Comparison of ENCODE assay signal across 8 cellular contexts in genomic region chr1:211654838-211655787, GRCh38.
A peak's percentile ranks its signal among the peaks of the same experiment; 100 is the strongest.
DNase-seq lines count a peak whose midpoint lies in the region; ATAC-seq and TF ChIP-seq lines count a peak whose summit lies in the region.

No MANE protein-coding gene starts in this region.

- H3K4me1 ChIP-seq in neutrophil (ENCODE audit: control insufficient read depth in 1 of 2, insufficient read depth in 1 of 2, low read depth in 1 of 2, low read length in 1 of 2) (peaks cover 0 to 4% of the 10 kb centered on the region in 2 experiments), subcutaneous abdominal adipose tissue (ENCODE audit: control insufficient read depth in 5 of 5, insufficient read depth in 5 of 5, low read length in 5 of 5) (peaks cover 0 to 5% (median 3%) of the 10 kb centered on the region in 5 donors)

- H3K9me3 ChIP-seq in neutrophil (no peaks in the 10 kb centered on the region), subcutaneous abdominal adipose tissue (ENCODE audit: control insufficient read depth in 5 of 5, low read length in 5 of 5) (no peaks in the 10 kb centered on the region)

- H3K4me3 ChIP-seq in LNCaP clone FGC (ENCODE audit: low read depth, low read length) (no peak overlapping the region), neutrophil (ENCODE audit: low read depth in 1 of 2, low read length in 1 of 2) (no peak overlapping the region), subcutaneous abdominal adipose tissue (ENCODE audit: low read depth in 1 of 5, low read length in 5 of 5) (peak overlapping the region in 3 of 5 donors; percentile 7 to 42 (median 13))

- H3K27ac ChIP-seq in neutrophil (no peak overlapping the region), subcutaneous abdominal adipose tissue (ENCODE audit: low read depth, low read length) (no peak overlapping the region)

- H3K36me3 ChIP-seq in neutrophil (no peaks in the 10 kb centered on the region), subcutaneous abdominal adipose tissue (ENCODE audit: control insufficient read depth in 5 of 5, insufficient read depth in 5 of 5, low read length in 5 of 5) (no peaks in the 10 kb centered on the region)

- peak overlapping the region in 1 of 5 donors; percentile 6 for H3K9ac ChIP-seq in subcutaneous abdominal adipose tissue (ENCODE audit: low read length in 5 of 5)

- no peaks in the 10 kb centered on the region for H3K27me3 ChIP-seq in neutrophil
- H3K27me3 ChIP-seq in subcutaneous abdominal adipose tissue (ENCODE audit: control insufficient read depth in 5 of 5, insufficient read depth in 4 of 5, low read length in 5 of 5) = no peaks in the 10 kb centered on the region

- peak; percentile 89 for ATAC-seq in GM21786 (IDR thresholded peaks at IDR 0.05; ENCODE audit: unreplicated experiment)

- peak; percentile 93 for TF ChIP-seq CTCF in LNCaP clone FGC (IDR thresholded peaks at IDR 0.05; ENCODE audit: control insufficient read depth, extremely low read depth, insufficient read depth)
- peak; percentile 85 for TF ChIP-seq CTCF in neutrophil (IDR thresholded peaks at IDR 0.05)

- DNase-seq in DMS53 treated with DMSO at 0.1 percent for 48 hours (lab: John Stamatoyannopoulos, UW; ENCODE audit: unreplicated experiment) = peak; percentile 86
- DNase-seq in LNCaP clone FGC (ENCODE audit: low read depth) = no peak
- DNase-seq in RKO (ENCODE audit: low spot score) = peak; percentile 82
- DNase-seq in activated T-helper 1 cell treated with Interleukin-2 at 50 U/mL for 16 hours (ENCODE audit: low read depth) = peak; percentile 58
- peak; percentile 90 for DNase-seq in fibroblast of peridontal ligament (ENCODE audit: extremely low read depth)

Comparison
In these comparisons a context has a peak if more than half of its experiments do, and no peak if none do; other contexts are left out.
1. H3K4me3 ChIP-seq: peak in subcutaneous abdominal adipose tissue (3 of 5); none in LNCaP clone FGC (single experiment) and neutrophil (0 of 2).